15 cellular contexts compared by ENCODE assay signal in the genomic region with DNA sequence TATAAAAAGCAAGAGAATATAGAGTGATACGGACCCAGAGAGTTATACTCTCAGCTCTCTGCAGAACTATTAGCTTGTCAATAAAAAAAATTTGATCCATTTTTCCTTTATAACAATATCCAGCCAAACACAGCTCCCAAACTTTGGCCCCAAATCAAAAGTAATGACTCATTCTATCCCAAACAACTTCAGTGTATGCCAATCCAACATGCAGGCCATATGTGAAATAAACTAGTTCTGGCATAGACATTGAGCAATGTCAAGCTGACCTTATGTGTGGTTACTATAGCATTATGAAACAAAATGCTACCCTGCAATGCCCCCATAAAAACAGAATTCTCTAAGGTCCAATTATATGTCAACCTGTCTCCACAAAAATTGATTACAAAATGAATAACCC.
DNase-seq lines count a peak whose midpoint lies in the region; ATAC-seq, FAIRE-seq and TF ChIP-seq lines count a peak whose summit lies in the region.
"Had no signal": no experiment of that assay in that cellular context is flagged by ENCODE, and none has a peak within 500 bp of the region (broad histone marks: within the 10 kb centered on the region; RNA-seq: fewer than 3 reads in every experiment).

No MANE protein-coding gene starts in this region.

- FAIRE-seq in H54 (lab: Jason Lieb, UNC) = no peak

- no peaks in the 10 kb centered on the region for H3K9me3 Mint-ChIP-seq in type B pancreatic cell
- H3K9me3 Mint-ChIP-seq: activated T-helper 17 cell treated with anti-CD3 and anti-CD28 coated beads, Interleukin-2, amount 50 U/mL, for 72 hours had no signal

- no peak overlapping the region for H3K4me3 Mint-ChIP-seq in type B pancreatic cell
- H3K4me3 Mint-ChIP-seq: activated CD8-positive, alpha-beta T cell treated with anti-CD3 and anti-CD28 coated beads, Interleukin-2, amount 10 ng/mL, durations not matched to agents 7 days and 5 days; activated T-helper 17 cell treated with anti-CD3 and anti-CD28 coated beads, Interleukin-2, amount 50 U/mL, for 72 hours; IgD-negative memory B cell had no signal

- DNase-seq in DMS 273 (lab: John Stamatoyannopoulos, UW; ENCODE audit: unreplicated experiment) (peak; percentile 76), M059J (ENCODE audit: low read depth) (peak; percentile 43), brain pericyte (ENCODE audit: low read depth, low spot score) (peak; percentile 69), iris pigment epithelial cell (ENCODE audit: low read depth) (peak; percentile 77), type B pancreatic cell (ENCODE audit: extremely low spot score, unreplicated experiment) (no peak), H54 (ENCODE audit: insufficient read length, low spot score) (no peak), ecto neural progenitor cell (ENCODE audit: low spot score) (no peak)
- DNase-seq: activated CD8-positive, alpha-beta T cell treated with anti-CD3 and anti-CD28 coated beads, Interleukin-2, amount 10 ng/mL, durations not matched to agents 7 days and 5 days; DND-41; hippocampal formation; left cardiac atrium; NCI-H1105 had no signal

- TF ChIP-seq POLR2A in H54 (IDR thresholded peaks at IDR 0.05; ENCODE audit: low read depth, low read length) = no peak

- H3K36me3 Mint-ChIP-seq in type B pancreatic cell = no peaks in the 10 kb centered on the region
- H3K36me3 Mint-ChIP-seq: IgD-negative memory B cell had no signal

- TF ChIP-seq CTCF in type B pancreatic cell (conservative IDR thresholded peaks at IDR 0.05) = no peak

- H3K27ac Mint-ChIP-seq in type B pancreatic cell = no peak overlapping the region
- H3K27ac Mint-ChIP-seq: activated CD8-positive, alpha-beta T cell treated with anti-CD3 and anti-CD28 coated beads, Interleukin-2, amount 10 ng/mL, durations not matched to agents 7 days and 5 days; activated T-helper 17 cell treated with anti-CD3 and anti-CD28 coated beads, Interleukin-2, amount 50 U/mL, for 72 hours; IgD-negative memory B cell had no signal

- H3K4me1 Mint-ChIP-seq in type B pancreatic cell (ENCODE audit: unreplicated experiment) = peaks cover 8% of the 10 kb centered on the region
- H3K4me1 Mint-ChIP-seq: activated T-helper 17 cell treated with anti-CD3 and anti-CD28 coated beads, Interleukin-2, amount 50 U/mL, for 72 hours; IgD-negative memory B cell had no signal

- no peak for ATAC-seq in GM21825 (IDR thresholded peaks at IDR 0.05; ENCODE audit: unreplicated experiment)
- ATAC-seq: activated CD8-positive, alpha-beta T cell treated with anti-CD3 and anti-CD28 coated beads, Interleukin-2, amount 10 ng/mL, durations not matched to agents 7 days and 5 days; activated T-helper 17 cell treated with anti-CD3 and anti-CD28 coated beads, Interleukin-2, amount 50 U/mL, for 72 hours; left cardiac atrium had no signal

- H3K27me3 Mint-ChIP-seq in type B pancreatic cell = no peaks in the 10 kb centered on the region

Comparison
In these comparisons a context has a peak if more than half of its experiments do, and no peak if none do; other contexts are left out.
1. DNase-seq: peak in DMS 273 (single experiment), M059J (single experiment), brain pericyte (single experiment) and iris pigment epithelial cell (single experiment); none in type B pancreatic cell (single experiment), H54 (single experiment) and ecto neural progenitor cell (single experiment).